ENCODE assay signal across 17 cellular contexts in genomic region chr14:104023325-104024055, GRCh38.
DNase-seq lines count a peak whose midpoint lies in the region; TF ChIP-seq lines count a peak whose summit lies in the region.
"Had no signal": no experiment of that assay in that cellular context is flagged by ENCODE, and none has a peak within 500 bp of the region (broad histone marks: within the 10 kb centered on the region; RNA-seq: fewer than 3 reads in every experiment).

No MANE protein-coding gene starts in this region.

- DNase-seq in GM03348 (ENCODE audit: low spot score) (peak; percentile 26), SK-N-MC (ENCODE audit: low read depth, low spot score) (no peak), fibroblast of mammary gland (ENCODE audit: low read depth) (peak; percentile 32), RPMI8226 (no peak), cerebellar nuclear complex (lab: John Stamatoyannopoulos, UW) (no peak), NCI-H82 treated with DMSO at 0.1 percent for 48 hours (lab: John Stamatoyannopoulos, UW; ENCODE audit: unreplicated experiment) (no peak)
- no peak for DNase-seq in activated CD4-positive, alpha-beta memory T cell treated with anti-CD3 and anti-CD28 coated beads, Interleukin-2, amount 10 ng/mL, durations not matched to agents 7 days and 5 days
- DNase-seq: GF-D8, GOT3, KBM-7, NCI-H1436, NCI-H2081, NCI-H748 treated with DMSO at 0.1 percent for 48 hours, PC-9 had no signal

- H3K4me1 ChIP-seq in parathyroid adenoma, result peaks cover 69% of the 10 kb centered on the region
- H3K4me1 ChIP-seq: A549 had no signal

- peak overlapping the region; percentile 38 for H2AFZ ChIP-seq in parathyroid adenoma
- H2AFZ ChIP-seq: PC-9 had no signal

- H3K79me2 ChIP-seq in parathyroid adenoma, result no peaks in the 10 kb centered on the region

- peak overlapping the region; percentile 17; the same call in 1 of the 2 replicates for H3K27ac ChIP-seq in SK-N-MC
- H3K27ac ChIP-seq in parathyroid adenoma, result peak overlapping the region; percentile 98
- H3K27ac ChIP-seq: A549; BLaER1 treated with 17β-estradiol and CSF1 and Interleukin-3, amounts not matched to agents 10 nM and 100 nM; PC-9 had no signal

- H3K4me3 ChIP-seq in SK-N-MC, result no peak overlapping the region
- H3K4me3 ChIP-seq in fibroblast of mammary gland (ENCODE audit: control insufficient read depth, low read depth, low read length), result no peak overlapping the region
- H3K4me3 ChIP-seq in parathyroid adenoma (ENCODE audit: low read depth, low read length), result no peak overlapping the region
- H3K4me3 ChIP-seq: A549; BLaER1 treated with 17β-estradiol and CSF1 and Interleukin-3, amounts not matched to agents 10 nM and 100 nM; PC-9 had no signal

- H3K9ac ChIP-seq in SK-N-MC (ENCODE audit: insufficient read length) (peak overlapping the region; percentile 2), parathyroid adenoma (no peak overlapping the region)
- H3K9ac ChIP-seq: BLaER1 treated with 17β-estradiol and CSF1 and Interleukin-3, amounts not matched to agents 10 nM and 100 nM had no signal

- H3K4me3 Mint-ChIP-seq in activated CD4-positive, alpha-beta memory T cell treated with anti-CD3 and anti-CD28 coated beads, Interleukin-2, amount 10 ng/mL, durations not matched to agents 7 days and 5 days, result no peak overlapping the region

- no peak overlapping the region for H3K4me2 ChIP-seq in parathyroid adenoma (ENCODE audit: low read length)
- H3K4me2 ChIP-seq: A549; BLaER1 treated with 17β-estradiol and CSF1 and Interleukin-3, amounts not matched to agents 10 nM and 100 nM; PC-9 had no signal

- no peaks in the 10 kb centered on the region for H3K4me1 Mint-ChIP-seq in activated CD4-positive, alpha-beta memory T cell treated with anti-CD3 and anti-CD28 coated beads, Interleukin-2, amount 10 ng/mL, durations not matched to agents 7 days and 5 days

- H3K27me3 Mint-ChIP-seq in activated CD4-positive, alpha-beta memory T cell treated with anti-CD3 and anti-CD28 coated beads, Interleukin-2, amount 10 ng/mL, durations not matched to agents 7 days and 5 days, result peaks cover 26% of the 10 kb centered on the region

- H3K9me3 ChIP-seq in SK-N-MC (ENCODE audit: low read depth, low read length) (no peaks in the 10 kb centered on the region), parathyroid adenoma (ENCODE audit: control insufficient read depth, low read length) (no peaks in the 10 kb centered on the region)
- H3K9me3 ChIP-seq: A549; BLaER1 treated with 17β-estradiol and CSF1 and Interleukin-3, amounts not matched to agents 10 nM and 100 nM had no signal

- no peaks in the 10 kb centered on the region for H3K27me3 ChIP-seq in parathyroid adenoma (ENCODE audit: control insufficient read depth, insufficient read depth, low read length)
- H3K27me3 ChIP-seq: BLaER1 treated with 17β-estradiol and CSF1 and Interleukin-3, amounts not matched to agents 10 nM and 100 nM had no signal

- no peaks in the 10 kb centered on the region for H3K9me3 Mint-ChIP-seq in activated CD4-positive, alpha-beta memory T cell treated with anti-CD3 and anti-CD28 coated beads, Interleukin-2, amount 10 ng/mL, durations not matched to agents 7 days and 5 days

- H3K36me3 Mint-ChIP-seq in activated CD4-positive, alpha-beta memory T cell treated with anti-CD3 and anti-CD28 coated beads, Interleukin-2, amount 10 ng/mL, durations not matched to agents 7 days and 5 days (ENCODE audit: low read depth), result no peaks in the 10 kb centered on the region

- H3K36me3 ChIP-seq in SK-N-MC (ENCODE audit: insufficient read depth, low read length) (no peaks in the 10 kb centered on the region), parathyroid adenoma (ENCODE audit: control insufficient read depth, insufficient read depth, low read length) (no peaks in the 10 kb centered on the region)

- POLR2A ChIA-PET in activated CD4-positive, alpha-beta memory T cell treated with anti-CD3 and anti-CD28 coated beads, Interleukin-2, amount 10 ng/mL, durations not matched to agents 7 days and 5 days (lab: Charles Lee), result no interaction called here

- CTCF ChIA-PET in activated CD4-positive, alpha-beta memory T cell treated with anti-CD3 and anti-CD28 coated beads, Interleukin-2, amount 10 ng/mL, durations not matched to agents 7 days and 5 days (lab: Charles Lee), result interaction anchor here (0.6 kb wide), 1 partner anchor 649 kb away, joined by 3 read pairs; no protein-coding TSS in a partner anchor

- no peak for TF ChIP-seq CTCF in fibroblast of mammary gland (conservative IDR thresholded peaks at IDR 0.05; ENCODE audit: control insufficient read depth, insufficient read depth, low read depth, low read length)
- TF ChIP-seq CTCF in parathyroid adenoma (IDR thresholded peaks at IDR 0.05), result no peak

- no peak overlapping the region for H3K27ac Mint-ChIP-seq in activated CD4-positive, alpha-beta memory T cell treated with anti-CD3 and anti-CD28 coated beads, Interleukin-2, amount 10 ng/mL, durations not matched to agents 7 days and 5 days

Comparison
In these comparisons a context has a peak if more than half of its experiments do, and no peak if none do; other contexts are left out.
1. DNase-seq: peak in GM03348 (single experiment) and fibroblast of mammary gland (single experiment); none in SK-N-MC (single experiment), activated CD4-positive, alpha-beta memory T cell treated with anti-CD3 and anti-CD28 coated beads, Interleukin-2, amount 10 ng/mL, durations not matched to agents 7 days and 5 days (single experiment), RPMI8226 (single experiment), cerebellar nuclear complex (0 of 2) and NCI-H82 treated with DMSO at 0.1 percent for 48 hours (single experiment).